Comparison of ENCODE assay signal across 25 cellular contexts in genomic region chr5:31753700-31754461, GRCh38.
"Had no signal": no experiment of that assay in that cellular context is flagged by ENCODE, and none has a peak within 500 bp of the region (broad histone marks: within the 10 kb centered on the region; RNA-seq: fewer than 3 reads in every experiment).

No MANE protein-coding gene starts in this region.

- ATAC-seq: activated T-cell treated with anti-CD3 and anti-CD28 coated beads, Interleukin-2, amount 50 U/mL, for 4 hours; esophagus mucosa; lower lobe of right lung; naive thymus-derived CD4-positive, alpha-beta T cell had no signal

- H3K4me3 ChIP-seq: adrenal gland, ascending aorta, lower lobe of right lung, prostate gland, spleen, testis, uterus had no signal

- H3K9me3 Mint-ChIP-seq: activated T-cell treated with anti-CD3 and anti-CD28 coated beads, Interleukin-2, amount 50 U/mL, for 4 hours; activated T-helper 2 cell treated with anti-CD3 and anti-CD28 coated beads, Interferon-gamma antibody, Interleukin-2, Interleukin-4, amounts not matched to agents 10 μg/mL and 5 μg/mL and 100 μg/mL, durations not matched to agents 14 hours and 24 hours and 36 hours; T-helper 2 cell treated with Interferon-gamma antibody and Interleukin-4, amounts not matched to agents 5 μg/mL and 100 μg/mL, for 36 hours had no signal

- DNase-seq: activated naive CD4-positive, alpha-beta T cell; activated T-cell treated with anti-CD3 and anti-CD28 coated beads, Interleukin-2, amount 50 U/mL, for 4 hours; adrenal gland; brain microvascular endothelial cell; central memory CD4-positive, alpha-beta T cell; dermis blood vessel endothelial cell; effector memory CD4-positive, alpha-beta T cell; foreskin melanocyte; hippocampal formation; kidney; lower lobe of right lung; naive thymus-derived CD4-positive, alpha-beta T cell; spleen; stimulated activated CD4-positive, alpha-beta T cell treated with anti-CD3 and anti-CD28 coated beads, Interleukin-4, amount 100 ng/mL, for 1 hour; stimulated activated naive CD4-positive, alpha-beta T cell; testis; trophoblast cell; uterus; WERI-Rb-1 had no signal

- H3K27me3 ChIP-seq: adrenal gland, ascending aorta, brain microvascular endothelial cell, spleen, testis, uterus had no signal

- H3K36me3 ChIP-seq: adrenal gland, ascending aorta, brain microvascular endothelial cell, lower lobe of right lung, prostate gland, spleen, uterus, WERI-Rb-1 had no signal

- H3K9me3 ChIP-seq: adrenal gland, ascending aorta, lower lobe of right lung, prostate gland, spleen, testis, uterus had no signal

- H3K4me1 ChIP-seq: ascending aorta, lower lobe of right lung, prostate gland, spleen, testis, uterus had no signal

- H3K4me1 Mint-ChIP-seq: naive thymus-derived CD4-positive, alpha-beta T cell had no signal

- H3K27ac ChIP-seq: adrenal gland, ascending aorta, brain microvascular endothelial cell, lower lobe of right lung, prostate gland, spleen, testis, uterus, WERI-Rb-1 had no signal

- H3K36me3 Mint-ChIP-seq: activated naive CD8-positive, alpha-beta T cell; naive thymus-derived CD4-positive, alpha-beta T cell had no signal

- H3K27ac Mint-ChIP-seq: activated naive CD8-positive, alpha-beta T cell; activated T-helper 2 cell treated with anti-CD3 and anti-CD28 coated beads, Interferon-gamma antibody, Interleukin-2, Interleukin-4, amounts not matched to agents 10 μg/mL and 5 μg/mL and 100 μg/mL, durations not matched to agents 14 hours and 24 hours and 36 hours; naive thymus-derived CD4-positive, alpha-beta T cell; T-helper 2 cell treated with Interferon-gamma antibody and Interleukin-4, amounts not matched to agents 5 μg/mL and 100 μg/mL, for 36 hours had no signal

- H3K4me3 Mint-ChIP-seq: activated naive CD8-positive, alpha-beta T cell; activated T-cell treated with anti-CD3 and anti-CD28 coated beads, Interleukin-2, amount 50 U/mL, for 4 hours; naive thymus-derived CD4-positive, alpha-beta T cell; T-helper 2 cell treated with Interferon-gamma antibody and Interleukin-4, amounts not matched to agents 5 μg/mL and 100 μg/mL, for 36 hours had no signal
